ENCODE assay signal across 23 cellular contexts in genomic region chr3:46154300-46154699, GRCh38. TPM values are rescaled to one million over a fixed set of nuclear protein-coding genes. Genes with fewer than 3 reads are reported as not detected.
"Had no signal": no experiment of that assay in that cellular context is flagged by ENCODE, and none has a peak within 500 bp of the region (broad histone marks: within the 10 kb centered on the region; RNA-seq: fewer than 3 reads in every experiment).

No MANE protein-coding gene starts in this region.

- H3K4me3 Mint-ChIP-seq: activated CD4-positive, alpha-beta memory T cell treated with anti-CD3 and anti-CD28 coated beads for 36 hours; activated CD4-positive, alpha-beta T cell treated with anti-CD3 and anti-CD28 coated beads, Interleukin-2, amount 10 ng/mL, durations not matched to agents 24 days and 14 days; activated naive CD4-positive, alpha-beta T cell treated with anti-CD3 and anti-CD28 coated beads, Interleukin-2, amount 10 ng/mL, durations not matched to agents 7 days and 5 days; activated naive CD8-positive, alpha-beta T cell treated with anti-CD3 and anti-CD28 coated beads for 36 hours; activated T-cell treated with anti-CD3 and anti-CD28 coated beads, Interleukin-2, amount 50 U/mL, for 72 hours; T-helper 1 cell treated with Interleukin-12 subunit alpha and Interleukin-12 subunit beta and Interleukin-4 antibody, amounts not matched to agents 30 μg/mL and 1 μg/mL, for 36 hours; WTC11 had no signal

- H3K27me3 Mint-ChIP-seq: activated CD4-positive, alpha-beta memory T cell treated with anti-CD3 and anti-CD28 coated beads for 36 hours; activated naive CD8-positive, alpha-beta T cell treated with anti-CD3 and anti-CD28 coated beads for 36 hours had no signal

- H3K27ac ChIP-seq: brain microvascular endothelial cell, cardiac muscle cell, Peyer's patch, RWPE1 had no signal

- H3K36me3 ChIP-seq: brain microvascular endothelial cell, cardiac muscle cell, Peyer's patch had no signal

- H3K9me3 Mint-ChIP-seq: activated T-helper 2 cell treated with anti-CD3 and anti-CD28 coated beads, Interferon-gamma antibody, Interleukin-2, Interleukin-4, amounts not matched to agents 10 μg/mL and 5 μg/mL and 100 μg/mL, durations not matched to agents 14 hours and 24 hours and 36 hours had no signal

- H3K4me3 ChIP-seq: cardiac muscle cell, Peyer's patch had no signal

- H3K27me3 ChIP-seq: brain microvascular endothelial cell, cardiac muscle cell, Peyer's patch had no signal

- H3K4me1 ChIP-seq: Peyer's patch had no signal

- DNase-seq: activated CD4-positive, alpha-beta memory T cell treated with anti-CD3 and anti-CD28 coated beads for 36 hours; activated CD4-positive, alpha-beta T cell treated with anti-CD3 and anti-CD28 coated beads, Interleukin-2, amount 10 ng/mL, durations not matched to agents 24 days and 14 days; activated CD4-positive, CD25-positive, alpha-beta regulatory T cell treated with anti-CD3 and anti-CD28 coated beads, Interleukin-2, amount 50 U/mL, for 72 hours; activated CD8-positive, alpha-beta memory T cell treated with anti-CD3 and anti-CD28 coated beads, Interleukin-2, amount 50 U/mL, for 4 hours; activated gamma-delta T cell treated with Interleukin-2 at 50 U/mL for 16 hours; activated naive CD4-positive, alpha-beta T cell treated with anti-CD3 and anti-CD28 coated beads, Interleukin-2, amount 10 ng/mL, durations not matched to agents 7 days and 5 days; activated naive CD8-positive, alpha-beta T cell treated with anti-CD3 and anti-CD28 coated beads for 36 hours; activated T-cell treated with anti-CD3 and anti-CD28 coated beads, Interleukin-2, amount 50 U/mL, for 72 hours; brain microvascular endothelial cell; KG1; NCI-H1105 treated with DMSO at 0.1 percent for 48 hours; NCI-H1436 treated with DMSO at 0.1 percent for 48 hours; NCI-H187; NCI-H2081; NCI-H446; NCI-H524; Peyer's patch; SHP77 treated with DMSO at 0.1 percent for 48 hours had no signal

- H3K27ac Mint-ChIP-seq: activated CD4-positive, alpha-beta memory T cell treated with anti-CD3 and anti-CD28 coated beads for 36 hours; activated CD4-positive, alpha-beta T cell treated with anti-CD3 and anti-CD28 coated beads, Interleukin-2, amount 10 ng/mL, durations not matched to agents 24 days and 14 days; activated naive CD4-positive, alpha-beta T cell treated with anti-CD3 and anti-CD28 coated beads, Interleukin-2, amount 10 ng/mL, durations not matched to agents 7 days and 5 days; activated naive CD8-positive, alpha-beta T cell treated with anti-CD3 and anti-CD28 coated beads for 36 hours; activated T-cell treated with anti-CD3 and anti-CD28 coated beads, Interleukin-2, amount 50 U/mL, for 72 hours; activated T-helper 2 cell treated with anti-CD3 and anti-CD28 coated beads, Interferon-gamma antibody, Interleukin-2, Interleukin-4, amounts not matched to agents 10 μg/mL and 5 μg/mL and 100 μg/mL, durations not matched to agents 14 hours and 24 hours and 36 hours; T-helper 1 cell treated with Interleukin-12 subunit alpha and Interleukin-12 subunit beta and Interleukin-4 antibody, amounts not matched to agents 30 μg/mL and 1 μg/mL, for 36 hours; WTC11 had no signal

- H3K4me1 Mint-ChIP-seq: activated naive CD8-positive, alpha-beta T cell treated with anti-CD3 and anti-CD28 coated beads for 36 hours; WTC11 had no signal

- H3K9me3 ChIP-seq: Peyer's patch had no signal

- H3K36me3 Mint-ChIP-seq: activated CD4-positive, alpha-beta memory T cell treated with anti-CD3 and anti-CD28 coated beads for 36 hours; activated naive CD4-positive, alpha-beta T cell treated with anti-CD3 and anti-CD28 coated beads, Interleukin-2, amount 10 ng/mL, durations not matched to agents 7 days and 5 days; activated naive CD8-positive, alpha-beta T cell treated with anti-CD3 and anti-CD28 coated beads for 36 hours; WTC11 had no signal

RNA-seq across cellular contexts. Expression of gene CCR1, which starts 53.8 kb away (rescaled TPM):
- total RNA-seq: cardiac muscle cell, WTC11 had no signal
- polyA plus RNA-seq: cardiac muscle cell had no signal
